ENCODE assay signal across 9 cellular contexts in the genomic region with DNA sequence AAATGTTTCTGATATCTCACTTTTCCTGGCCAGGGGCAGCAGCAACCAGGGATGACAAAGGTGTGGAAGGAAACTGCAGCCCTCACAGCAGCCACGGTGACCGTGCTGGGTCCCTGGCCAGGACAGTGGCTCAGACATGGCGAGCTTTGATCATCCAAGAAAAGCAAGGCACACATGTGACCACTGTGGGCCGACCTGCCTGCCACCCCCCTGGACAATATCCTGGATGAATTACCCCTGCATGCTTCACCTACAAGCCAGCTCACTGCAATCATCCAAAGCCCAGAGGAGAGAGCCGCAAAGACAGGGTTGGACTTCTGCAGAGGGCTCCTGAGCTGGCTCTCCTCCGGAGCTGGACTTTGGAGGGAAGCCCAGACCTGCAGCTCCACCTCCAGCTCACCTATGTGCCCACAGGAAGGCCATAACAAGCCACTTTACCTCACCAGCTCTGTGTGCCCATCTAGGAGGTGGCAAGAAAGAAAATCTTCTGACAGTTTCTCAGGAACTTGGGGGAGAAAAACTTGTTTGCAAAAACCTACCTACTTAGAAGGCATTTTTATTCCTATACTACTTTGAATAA. TPM values are rescaled to one million over a fixed set of nuclear protein-coding genes. Genes with fewer than 3 reads are reported as not detected.
DNase-seq lines count a peak whose midpoint lies in the region; ATAC-seq and TF ChIP-seq lines count a peak whose summit lies in the region.
"Had no signal": no experiment of that assay in that cellular context is flagged by ENCODE, and none has a peak within 500 bp of the region (broad histone marks: within the 10 kb centered on the region; RNA-seq: fewer than 3 reads in every experiment).

No MANE protein-coding gene starts in this region.

- no peaks in the 10 kb centered on the region for H3K4me1 Mint-ChIP-seq in activated T-cell treated with anti-CD3 and anti-CD28 coated beads, Interleukin-2, amount 50 U/mL, for 72 hours (ENCODE audit: low read depth)
- H3K4me1 Mint-ChIP-seq in naive B cell (peaks cover 47 to 73% (median 64%) of the 10 kb centered on the region in 3 donors), type B pancreatic cell (ENCODE audit: unreplicated experiment) (peaks cover 46% of the 10 kb centered on the region)

- H3K27ac ChIP-seq in coronary artery, result no peak overlapping the region

- peak overlapping the region; percentile 85 for H3K4me3 ChIP-seq in coronary artery

- ATAC-seq in activated T-cell treated with anti-CD3 and anti-CD28 coated beads, Interleukin-2, amount 50 U/mL, for 72 hours (replicated peaks in 1 of 2), result no peak
- ATAC-seq in naive B cell (ENCODE audit: low read depth in 2 of 2) (no peak), GM19035 (IDR thresholded peaks at IDR 0.05; ENCODE audit: unreplicated experiment) (no peak)

- no peaks in the 10 kb centered on the region for H3K9me3 Mint-ChIP-seq in activated T-cell treated with anti-CD3 and anti-CD28 coated beads, Interleukin-2, amount 50 U/mL, for 72 hours
- H3K9me3 Mint-ChIP-seq in naive B cell, result no peaks in the 10 kb centered on the region
- no peaks in the 10 kb centered on the region for H3K9me3 Mint-ChIP-seq in type B pancreatic cell

- TF ChIP-seq CTCF in coronary artery (IDR thresholded peaks at IDR 0.05) (no peak), type B pancreatic cell (conservative IDR thresholded peaks at IDR 0.05) (no peak)

- H3K27me3 Mint-ChIP-seq in activated T-cell treated with anti-CD3 and anti-CD28 coated beads, Interleukin-2, amount 50 U/mL, for 72 hours (ENCODE audit: low read depth), result peaks cover 48% of the 10 kb centered on the region
- H3K27me3 Mint-ChIP-seq in naive B cell (no peaks in the 10 kb centered on the region), type B pancreatic cell (peaks cover 55% of the 10 kb centered on the region)

- H3K36me3 Mint-ChIP-seq in activated T-cell treated with anti-CD3 and anti-CD28 coated beads, Interleukin-2, amount 50 U/mL, for 72 hours (ENCODE audit: insufficient read depth in 2 of 2), result no peaks in the 10 kb centered on the region
- H3K36me3 Mint-ChIP-seq in naive B cell, result no peaks in the 10 kb centered on the region
- H3K36me3 Mint-ChIP-seq in type B pancreatic cell, result no peaks in the 10 kb centered on the region

- no peak for DNase-seq in activated T-cell treated with anti-CD3 and anti-CD28 coated beads, Interleukin-2, amount 50 U/mL, for 72 hours
- no peak for DNase-seq in activated T-cell treated with anti-CD3 and anti-CD28 coated beads, Interleukin-2, amount 50 U/mL, for 48 hours
- no peak for DNase-seq in coronary artery (ENCODE audit: low spot score)
- no peak for DNase-seq in naive B cell
- no peak for DNase-seq in type B pancreatic cell (ENCODE audit: extremely low spot score, unreplicated experiment)
- DNase-seq in glomerular visceral epithelial cell (ENCODE audit: extremely low spot score), result no peak
- DNase-seq in KG1 (lab: John Stamatoyannopoulos, UW), result no peak
- DNase-seq: NCI-H1694 had no signal

- peak overlapping the region; percentile 44 to 68 for H3K4me3 Mint-ChIP-seq in activated T-cell treated with anti-CD3 and anti-CD28 coated beads, Interleukin-2, amount 50 U/mL, for 72 hours
- peak overlapping the region in 7 of 8 donors; percentile 89 to 96 (median 93) for H3K4me3 Mint-ChIP-seq in naive B cell
- H3K4me3 Mint-ChIP-seq in type B pancreatic cell, result peak overlapping the region; percentile 87

- no peak overlapping the region for H3K27ac Mint-ChIP-seq in activated T-cell treated with anti-CD3 and anti-CD28 coated beads, Interleukin-2, amount 50 U/mL, for 72 hours
- peak overlapping the region in 3 of 6 donors; percentile 44 to 93 (median 54) for H3K27ac Mint-ChIP-seq in naive B cell
- peak overlapping the region; percentile 86 for H3K27ac Mint-ChIP-seq in type B pancreatic cell

RNA-seq across cellular contexts. Expression of a gene that starts 2.7 kb away (rescaled TPM):
- 1 to 10 TPM in 1 of 2 donors, under 1 TPM in 1; 0.38 to 2.4 TPM for total RNA-seq in activated T-cell treated with anti-CD3 and anti-CD28 coated beads, Interleukin-2, amount 50 U/mL, for 72 hours
- 10 to 100 TPM; 13.4 to 19.5 (median 17.0) TPM for polyA plus RNA-seq in naive B cell (ENCODE audit: low read depth in 6 of 6)
- total RNA-seq in type B pancreatic cell (ENCODE audit: low replicate concordance), result 22.9 and 56.2 TPM in 2 replicates
